In genomic region chr1:151613275-151613867, GRCh38 we compare ENCODE assay signal across 1 cellular context.
TF ChIP-seq lines count a peak whose summit lies in the region.

No MANE protein-coding gene starts in this region.

TF ChIP-seq in HepG2, 621 proteins besides CTCF, POLR2A, EP300 and RAD21 (continued from another document):
- TF ChIP-seq PRDM4 (CRISPR knock-in tag; IDR thresholded peaks at IDR 0.05; ENCODE audit: borderline replicate concordance) (no peak), KDM2A (CRISPR knock-in tag; IDR thresholded peaks at IDR 0.05; ENCODE audit: borderline replicate concordance, low read depth) (no peak), ARID2 (CRISPR knock-in tag; IDR thresholded peaks at IDR 0.05; ENCODE audit: borderline replicate concordance) (no peak)
